Comparison of ENCODE assay signal across 3 cellular contexts in genomic region chr20:36793294-36794115, GRCh38.
TF ChIP-seq lines count a peak whose summit lies in the region.

No MANE protein-coding gene starts in this region.

TF ChIP-seq in WTC11, 78 proteins besides CTCF, POLR2A, EP300 and RAD21:
- TF ChIP-seq MLX (CRISPR knock-in tag; IDR thresholded peaks at IDR 0.05) (no peak), CREM (CRISPR knock-in tag; IDR thresholded peaks at IDR 0.05) (no peak), ZNF416 (CRISPR knock-in tag; IDR thresholded peaks at IDR 0.05) (no peak), ZNF263 (CRISPR knock-in tag; IDR thresholded peaks at IDR 0.05; ENCODE audit: low read depth) (0 out of 2 replicates have a peak, but pooled peaks have one; percentile 52)

TF ChIP-seq in HepG2, 621 proteins besides CTCF, POLR2A, EP300 and RAD21:
- TF ChIP-seq TOPORS (CRISPR knock-in tag; IDR thresholded peaks at IDR 0.05) = no peak
- 0 out of 2 replicates have a peak, but pooled peaks have one; percentile 19 for TF ChIP-seq ZNF280B (CRISPR knock-in tag; IDR thresholded peaks at IDR 0.05; ENCODE audit: borderline replicate concordance)
- no peak for TF ChIP-seq HDAC2 (CRISPR knock-in tag; IDR thresholded peaks at IDR 0.05)
- no peak for TF ChIP-seq TSC22D2 (CRISPR knock-in tag; IDR thresholded peaks at IDR 0.05; ENCODE audit: borderline replicate concordance)
- TF ChIP-seq RBM39 (IDR thresholded peaks at IDR 0.05; ENCODE audit: low read depth, low read length, poor library complexity, severe bottlenecking) = peak; percentile 24
- TF ChIP-seq BCL3 (CRISPR knock-in tag; IDR thresholded peaks at IDR 0.05) = no peak
- peak; percentile 96 for TF ChIP-seq ZNF263 (CRISPR knock-in tag; IDR thresholded peaks at IDR 0.05)
- peak; percentile 5; the same call in 1 of the 2 replicates for TF ChIP-seq ZNF768 (CRISPR knock-in tag; IDR thresholded peaks at IDR 0.05)
- TF ChIP-seq RBM22 (optimal IDR thresholded peaks at IDR 0.05; ENCODE audit: low read length) = peak; percentile 30
- TF ChIP-seq CSRNP2 (CRISPR knock-in tag; conservative IDR thresholded peaks at IDR 0.05; ENCODE audit: low read depth) = no peak

TF ChIP-seq in GM23338, 12 proteins besides CTCF, POLR2A, EP300 and RAD21:
- TF ChIP-seq ZNF462 (CRISPR knock-in tag; IDR thresholded peaks at IDR 0.05) (no peak), ETS1 (IDR thresholded peaks at IDR 0.05) (no peak), ZNF331 (CRISPR knock-in tag; IDR thresholded peaks at IDR 0.05; ENCODE audit: low read depth) (no peak), EZH2 (IDR thresholded peaks at IDR 0.05; ENCODE audit: low read depth, unreplicated experiment) (no peak), ZNF114 (CRISPR knock-in tag; IDR thresholded peaks at IDR 0.05) (no peak), NANOG (IDR thresholded peaks at IDR 0.05; ENCODE audit: borderline replicate concordance) (no peak), POLR2AphosphoS5 (IDR thresholded peaks at IDR 0.05; ENCODE audit: low read depth) (no peak), JUNB (IDR thresholded peaks at IDR 0.05; ENCODE audit: unreplicated experiment) (no peak), REST (IDR thresholded peaks at IDR 0.05; ENCODE audit: unreplicated experiment) (no peak), EZH2phosphoT487 (IDR thresholded peaks at IDR 0.05; ENCODE audit: unreplicated experiment) (no peak), STAT1 (IDR thresholded peaks at IDR 0.05; ENCODE audit: unreplicated experiment) (no peak), CREB1 (CRISPR knock-in tag; IDR thresholded peaks at IDR 0.05; ENCODE audit: low read depth) (no peak)
